In genomic region chr7:30163231-30163894, GRCh38 we compare ENCODE assay signal across 9 cellular contexts. TPM values are rescaled to one million over a fixed set of nuclear protein-coding genes. Genes with fewer than 3 reads are reported as not detected.
A peak's percentile ranks its signal among the peaks of the same experiment; 100 is the strongest.
DNase-seq lines count a peak whose midpoint lies in the region; ATAC-seq, FAIRE-seq and TF ChIP-seq lines count a peak whose summit lies in the region.
"Had no signal": no experiment of that assay in that cellular context is flagged by ENCODE, and none has a peak within 500 bp of the region (broad histone marks: within the 10 kb centered on the region; RNA-seq: fewer than 3 reads in every experiment).

No MANE protein-coding gene starts in this region.

- no peaks in the 10 kb centered on the region for H3K9me3 ChIP-seq in CD4-positive, alpha-beta memory T cell (ENCODE audit: control insufficient read depth in 1 of 2, low read length in 2 of 2)
- H3K9me3 ChIP-seq in hepatocyte (ENCODE audit: low read depth) = no peaks in the 10 kb centered on the region
- no peaks in the 10 kb centered on the region for H3K9me3 ChIP-seq in thoracic aorta

- H2AFZ ChIP-seq in hepatocyte = no peak overlapping the region

- H3K36me3 Mint-ChIP-seq in CD4-positive, alpha-beta memory T cell = peaks cover 0 to 4% of the 10 kb centered on the region in 2 donors
- H3K36me3 Mint-ChIP-seq in activated CD8-positive, alpha-beta T cell treated with anti-CD3 and anti-CD28 coated beads, Interleukin-2, amount 10 ng/mL, durations not matched to agents 7 days and 5 days (ENCODE audit: low read depth) = no peaks in the 10 kb centered on the region

- no peaks in the 10 kb centered on the region for H3K9me2 ChIP-seq in hepatocyte (replicated peaks; ENCODE audit: insufficient read depth)

- no peak overlapping the region for H3K27ac ChIP-seq in CD4-positive, alpha-beta memory T cell (ENCODE audit: low read depth, low read length)
- H3K27ac ChIP-seq in hepatocyte (no peak overlapping the region), thoracic aorta (peak overlapping the region; percentile 31 to 53)
- H3K27ac ChIP-seq: cardiac muscle cell had no signal

- TF ChIP-seq CTCF in NB4 (IDR thresholded peaks at IDR 0.05; ENCODE audit: low read depth, low read length) = no peak
- no peak for TF ChIP-seq CTCF in hepatocyte (IDR thresholded peaks at IDR 0.05; ENCODE audit: poor library complexity)
- TF ChIP-seq CTCF in thoracic aorta (IDR thresholded peaks at IDR 0.05) = no peak

- peaks cover 23% of the 10 kb centered on the region for H3K4me1 ChIP-seq in CD4-positive, alpha-beta memory T cell (ENCODE audit: insufficient read depth, low read length)
- H3K4me1 ChIP-seq in hepatocyte (ENCODE audit: insufficient read depth) = peaks cover 14% of the 10 kb centered on the region
- H3K4me1 ChIP-seq in thoracic aorta (ENCODE audit: control insufficient read depth in 1 of 2, low read depth in 2 of 2) = peaks cover 8 to 40% of the 10 kb centered on the region in 2 donors

- no peaks in the 10 kb centered on the region for H3K9me3 Mint-ChIP-seq in CD4-positive, alpha-beta memory T cell
- no peaks in the 10 kb centered on the region for H3K9me3 Mint-ChIP-seq in activated CD8-positive, alpha-beta T cell treated with anti-CD3 and anti-CD28 coated beads, Interleukin-2, amount 10 ng/mL, durations not matched to agents 7 days and 5 days (ENCODE audit: insufficient read depth)

- no peaks in the 10 kb centered on the region for H3K36me3 ChIP-seq in CD4-positive, alpha-beta memory T cell (ENCODE audit: insufficient read depth, low read length)
- no peaks in the 10 kb centered on the region for H3K36me3 ChIP-seq in hepatocyte (replicated peaks; ENCODE audit: insufficient read depth, low read depth)
- H3K36me3 ChIP-seq in thoracic aorta = no peaks in the 10 kb centered on the region
- H3K36me3 ChIP-seq: cardiac muscle cell had no signal

- 68% methylated on average over 13 of the region's 13 CpGs for WGBS in hepatocyte (ENCODE audit: low lambda C conversion rate, missing lambda C conversion rate)

- no peak for TF ChIP-seq POLR2A in NB4 (IDR thresholded peaks at IDR 0.05; ENCODE audit: extremely low read depth, insufficient read length)

- intact Hi-C loops in CD4-positive, alpha-beta memory T cell (cut with micrococcal nuclease) = loop anchor here (10.0 kb wide), 2 partner anchors 121 to 401 kb away; partner anchors contain the start of gene ZNRF2

- no peak for DNase-seq in CD4-positive, alpha-beta memory T cell
- DNase-seq in NB4 (ENCODE audit: low read depth) (peak; percentile 86), hepatocyte (ENCODE audit: low spot score) (no peak), thoracic aorta (ENCODE audit: low spot score) (no peak), frontal cortex (ENCODE audit: low spot score in 2 of 2) (no peak)
- peak; percentile 63 for DNase-seq in activated CD8-positive, alpha-beta T cell treated with anti-CD3 and anti-CD28 coated beads, Interleukin-2, amount 10 ng/mL, durations not matched to agents 7 days and 5 days

- POLR2A ChIA-PET in CD4-positive, alpha-beta memory T cell (lab: Charles Lee; ENCODE audit: partially characterized antibody) = no interaction called here
- POLR2A ChIA-PET in activated CD8-positive, alpha-beta T cell treated with anti-CD3 and anti-CD28 coated beads, Interleukin-2, amount 10 ng/mL, durations not matched to agents 7 days and 5 days (lab: Charles Lee) = interaction anchor here (0.7 to 2.4 kb wide), 5 partner anchors 9 to 396 kb away, joined by 3 to 5 read pairs (median 4); no protein-coding TSS in a partner anchor

- H3K27me3 Mint-ChIP-seq in CD4-positive, alpha-beta memory T cell = no peaks in the 10 kb centered on the region
- no peaks in the 10 kb centered on the region for H3K27me3 Mint-ChIP-seq in activated CD8-positive, alpha-beta T cell treated with anti-CD3 and anti-CD28 coated beads, Interleukin-2, amount 10 ng/mL, durations not matched to agents 7 days and 5 days (ENCODE audit: low read depth)

- FAIRE-seq in frontal cortex (lab: Jason Lieb, UNC) = no peak

- no peaks in the 10 kb centered on the region for H4K20me1 ChIP-seq in hepatocyte (ENCODE audit: insufficient read depth, poor library complexity, severe bottlenecking)

- no peak overlapping the region for H3K4me3 ChIP-seq in CD4-positive, alpha-beta memory T cell (ENCODE audit: low read length in 2 of 2)
- H3K4me3 ChIP-seq in NB4 (ENCODE audit: low read depth, low read length) (peak overlapping the region; percentile 33), hepatocyte (no peak overlapping the region), thoracic aorta (peak overlapping the region; percentile 18)
- H3K4me3 ChIP-seq: cardiac muscle cell had no signal

- CTCF ChIA-PET in CD4-positive, alpha-beta memory T cell (lab: Charles Lee; ENCODE audit: partially characterized antibody) = interaction anchor here (1.0 to 1.1 kb wide), 2 partner anchors 9 to 21 kb away, joined by 3 read pairs; no protein-coding TSS in a partner anchor
- CTCF ChIA-PET in activated CD8-positive, alpha-beta T cell treated with anti-CD3 and anti-CD28 coated beads, Interleukin-2, amount 10 ng/mL, durations not matched to agents 7 days and 5 days (lab: Charles Lee) = interaction anchor here (0.5 to 4.1 kb wide), 11 partner anchors 9 to 386 kb away, joined by 3 to 35 read pairs (median 5); partner anchors contain the start of gene NOD1

- peak overlapping the region in 7 of 8 donors; percentile 7 to 49 (median 29) for H3K4me3 Mint-ChIP-seq in CD4-positive, alpha-beta memory T cell
- H3K4me3 Mint-ChIP-seq in activated CD8-positive, alpha-beta T cell treated with anti-CD3 and anti-CD28 coated beads, Interleukin-2, amount 10 ng/mL, durations not matched to agents 7 days and 5 days = peak overlapping the region; percentile 59

- peaks cover 14 to 34% (median 26%) of the 10 kb centered on the region in 4 donors for H3K4me1 Mint-ChIP-seq in CD4-positive, alpha-beta memory T cell
- peaks cover 55% of the 10 kb centered on the region for H3K4me1 Mint-ChIP-seq in activated CD8-positive, alpha-beta T cell treated with anti-CD3 and anti-CD28 coated beads, Interleukin-2, amount 10 ng/mL, durations not matched to agents 7 days and 5 days (ENCODE audit: low read depth)

- H3K27ac Mint-ChIP-seq in CD4-positive, alpha-beta memory T cell = peak overlapping the region in 4 of 7 donors; percentile 21 to 62 (median 48)
- peak overlapping the region; percentile 89 for H3K27ac Mint-ChIP-seq in activated CD8-positive, alpha-beta T cell treated with anti-CD3 and anti-CD28 coated beads, Interleukin-2, amount 10 ng/mL, durations not matched to agents 7 days and 5 days

- peak overlapping the region; percentile 31 for H3K4me2 ChIP-seq in hepatocyte

- no peaks in the 10 kb centered on the region for H3K27me3 ChIP-seq in CD4-positive, alpha-beta memory T cell (ENCODE audit: insufficient read depth, low read length)
- H3K27me3 ChIP-seq in hepatocyte = no peaks in the 10 kb centered on the region
- H3K27me3 ChIP-seq in thoracic aorta (replicated peaks; ENCODE audit: insufficient read depth) = no peaks in the 10 kb centered on the region

- peak; percentile 43 for ATAC-seq in GM19455 (IDR thresholded peaks at IDR 0.05; ENCODE audit: unreplicated experiment)
- peak; percentile 50 for ATAC-seq in activated CD8-positive, alpha-beta T cell treated with anti-CD3 and anti-CD28 coated beads, Interleukin-2, amount 10 ng/mL, durations not matched to agents 7 days and 5 days
- no peak for ATAC-seq in thoracic aorta (ENCODE audit: insufficient number of reproducible peaks, low FRiP score, low read depth)
- ATAC-seq in GM21367 (IDR thresholded peaks at IDR 0.05; ENCODE audit: unreplicated experiment) = no peak

- no peaks in the 10 kb centered on the region for H3K79me2 ChIP-seq in hepatocyte

RNA-seq across cellular contexts. Expression of gene MTURN, which starts 28.6 kb away (rescaled TPM):
- 10 to 100 TPM; 18.1 to 19.2 TPM for total RNA-seq in CD4-positive, alpha-beta memory T cell
- 1 to 10 TPM; 3.2 to 4.0 TPM for polyA plus RNA-seq in CD4-positive, alpha-beta memory T cell
- 1 to 10 TPM; 1.1 to 1.3 TPM for total RNA-seq in activated CD8-positive, alpha-beta T cell treated with anti-CD3 and anti-CD28 coated beads, Interleukin-2, amount 10 ng/mL, durations not matched to agents 7 days and 5 days
- 10.1 and 14.5 TPM in 2 replicates for total RNA-seq in hepatocyte
- 4.5 and 7.5 TPM in 2 replicates for polyA plus RNA-seq in hepatocyte
- total RNA-seq in thoracic aorta = 10 to 100 TPM; 71.1 to 80.1 TPM
- 368 TPM for total RNA-seq in frontal cortex

Comparison
In these comparisons a context has a peak if more than half of its experiments do, and no peak if none do; other contexts are left out.
1. DNase-seq: peak in NB4 (single experiment) and activated CD8-positive, alpha-beta T cell treated with anti-CD3 and anti-CD28 coated beads, Interleukin-2, amount 10 ng/mL, durations not matched to agents 7 days and 5 days (single experiment); none in CD4-positive, alpha-beta memory T cell (0 of 5), hepatocyte (single experiment), thoracic aorta (single experiment) and frontal cortex (0 of 2).
2. H3K27ac ChIP-seq: peak in thoracic aorta (2 of 2); none in CD4-positive, alpha-beta memory T cell (single experiment) and hepatocyte (single experiment).
3. H3K4me3 ChIP-seq: peak in NB4 (single experiment) and thoracic aorta (single experiment); none in CD4-positive, alpha-beta memory T cell (0 of 2) and hepatocyte (single experiment).
4. ATAC-seq: peak in GM19455 (single experiment) and activated CD8-positive, alpha-beta T cell treated with anti-CD3 and anti-CD28 coated beads, Interleukin-2, amount 10 ng/mL, durations not matched to agents 7 days and 5 days (single experiment); none in thoracic aorta (single experiment) and GM21367 (single experiment).